Comparison of ENCODE assay signal across 8 cellular contexts in genomic region chr2:110157153-110157793, GRCh38. TPM values are rescaled to one million over a fixed set of nuclear protein-coding genes. Genes with fewer than 3 reads are reported as not detected.
DNase-seq lines count a peak whose midpoint lies in the region; ATAC-seq and TF ChIP-seq lines count a peak whose summit lies in the region.

No MANE protein-coding gene starts in this region.

- H3K27me3 Mint-ChIP-seq in naive thymus-derived CD8-positive, alpha-beta T cell, result peaks cover 0 to 5% (median 0%) of the 10 kb centered on the region in 5 donors

- H3K4me1 ChIP-seq in Loucy (ENCODE audit: insufficient read depth, low read length, poor library complexity, severe bottlenecking), result peaks cover 9% of the 10 kb centered on the region

- no peaks in the 10 kb centered on the region for H3K79me2 ChIP-seq in Loucy (ENCODE audit: insufficient read depth, low read length)

- TF ChIP-seq CTCF in Loucy (conservative IDR thresholded peaks at IDR 0.05; ENCODE audit: low read length), result peak; percentile 86

- H4K20me1 ChIP-seq in Loucy (ENCODE audit: insufficient read depth, low read length, poor library complexity, severe bottlenecking), result no peaks in the 10 kb centered on the region

- peaks cover 10% of the 10 kb centered on the region; the same call in 1 of the 2 replicates for H3K9me3 ChIP-seq in Loucy (ENCODE audit: insufficient read depth, low read depth, low read length)

- H3K9ac ChIP-seq in Loucy (ENCODE audit: low read depth, low read length, poor library complexity, severe bottlenecking), result no peak overlapping the region

- no peak overlapping the region for H3K27ac Mint-ChIP-seq in naive thymus-derived CD8-positive, alpha-beta T cell

- no peaks in the 10 kb centered on the region for H3K27me3 ChIP-seq in Loucy (ENCODE audit: insufficient read depth, low read length, poor library complexity, severe bottlenecking)

- peak; percentile 41 for DNase-seq in DMS153 (lab: John Stamatoyannopoulos, UW)
- peak; percentile 54 for DNase-seq in SKM-1 (lab: John Stamatoyannopoulos, UW; ENCODE audit: unreplicated experiment)
- DNase-seq in naive thymus-derived CD8-positive, alpha-beta T cell, result peak in 5 of 10 donors; percentile 1 to 26 (median 9)
- DNase-seq in T1000 (lab: John Stamatoyannopoulos, UW), result no peak

- H3K4me1 Mint-ChIP-seq in naive thymus-derived CD8-positive, alpha-beta T cell, result peaks cover 0 to 7% (median 4%) of the 10 kb centered on the region in 4 donors

- peak; percentile 87 for ATAC-seq in GM21367 (IDR thresholded peaks at IDR 0.05; ENCODE audit: unreplicated experiment)
- peak; percentile 80 for ATAC-seq in esophagus mucosa
- ATAC-seq in naive thymus-derived CD8-positive, alpha-beta T cell, result peak; percentile 57 to 58
- ATAC-seq in GM18519 (IDR thresholded peaks at IDR 0.05; ENCODE audit: low FRiP score, unreplicated experiment), result no peak

- no peak overlapping the region for H3K4me3 Mint-ChIP-seq in naive thymus-derived CD8-positive, alpha-beta T cell

- H3F3A ChIP-seq in Loucy (ENCODE audit: low read depth), result no peaks in the 10 kb centered on the region

- POLR2A ChIA-PET in naive thymus-derived CD8-positive, alpha-beta T cell (lab: Charles Lee), result no interaction called here

- peak overlapping the region; percentile 91 for H2AFZ ChIP-seq in Loucy (ENCODE audit: low read length)

- peaks cover 0 to 17% (median 2%) of the 10 kb centered on the region in 3 donors for H3K36me3 Mint-ChIP-seq in naive thymus-derived CD8-positive, alpha-beta T cell

- no peaks in the 10 kb centered on the region for H3K36me3 ChIP-seq in Loucy (ENCODE audit: insufficient read depth, low read length)

- peaks cover 0 to 35% (median 14%) of the 10 kb centered on the region in 9 donors for H3K9me3 Mint-ChIP-seq in naive thymus-derived CD8-positive, alpha-beta T cell

- H3K4me2 ChIP-seq in Loucy (ENCODE audit: low read depth, low read length, poor library complexity, severe bottlenecking), result peak overlapping the region; percentile 39

- peak overlapping the region; percentile 30 for H3K4me3 ChIP-seq in Loucy (ENCODE audit: low read length, poor library complexity, severe bottlenecking)

- no peaks in the 10 kb centered on the region for H3K9me2 ChIP-seq in Loucy (replicated peaks; ENCODE audit: low read depth, low read length)

RNA-seq across cellular contexts. Expression of gene MALL, which starts 41.7 kb away (rescaled TPM):
- 248 TPM for total RNA-seq in esophagus mucosa
- under 1 TPM; 0.55 to 0.88 TPM for total RNA-seq in naive thymus-derived CD8-positive, alpha-beta T cell
- polyA plus RNA-seq in naive thymus-derived CD8-positive, alpha-beta T cell, result not detected

RNA-seq across cellular contexts. Expression of gene NPHP1, which starts 47.5 kb away (rescaled TPM):
- 0.84 TPM for total RNA-seq in esophagus mucosa
- total RNA-seq in naive thymus-derived CD8-positive, alpha-beta T cell, result 1 to 10 TPM in 1 of 2 experiments, under 1 TPM in 1; 0.96 to 1.3 TPM
- polyA plus RNA-seq in naive thymus-derived CD8-positive, alpha-beta T cell, result 1 to 10 TPM in 1 of 3 donors, under 1 TPM in 2; 0.40 to 1.6 (median 0.49) TPM

RNA-seq across cellular contexts. Expression of gene MTLN, which starts 55.1 kb away (rescaled TPM):
- 61.6 TPM for total RNA-seq in esophagus mucosa
- total RNA-seq in naive thymus-derived CD8-positive, alpha-beta T cell, result 10 to 100 TPM; 35.1 to 41.7 TPM
- 100 to 1,000 TPM; 125 to 186 (median 143) TPM for polyA plus RNA-seq in naive thymus-derived CD8-positive, alpha-beta T cell

Comparison
In these comparisons a context has a peak if more than half of its experiments do, and no peak if none do; other contexts are left out.
1. RNA of gene MALL, which starts 41.7 kb away (total RNA-seq): 248 TPM in esophagus mucosa (single experiment); 0.55 to 0.88 TPM in naive thymus-derived CD8-positive, alpha-beta T cell; every median in the first group is over 100 times any median in the second.